21 cellular contexts compared by ENCODE assay signal in genomic region chr1:183484254-183484653, GRCh38. TPM values are rescaled to one million over a fixed set of nuclear protein-coding genes. Genes with fewer than 3 reads are reported as not detected.
DNase-seq lines count a peak whose midpoint lies in the region; ATAC-seq and TF ChIP-seq lines count a peak whose summit lies in the region.
"Had no signal": no experiment of that assay in that cellular context is flagged by ENCODE, and none has a peak within 500 bp of the region (broad histone marks: within the 10 kb centered on the region; RNA-seq: fewer than 3 reads in every experiment).

No MANE protein-coding gene starts in this region.

- H3K36me3 ChIP-seq in mesendoderm (ENCODE audit: control insufficient read depth, insufficient read depth, low read length) (no peaks in the 10 kb centered on the region), ascending aorta (no peaks in the 10 kb centered on the region)

- no peak overlapping the region for H2BK15ac ChIP-seq in mesendoderm (replicated peaks; ENCODE audit: low read depth)

- H4K5ac ChIP-seq in mesendoderm (ENCODE audit: low read length) = no peak overlapping the region

- peaks cover 7% of the 10 kb centered on the region for H3K4me1 ChIP-seq in mesendoderm (ENCODE audit: control insufficient read depth, low read depth, low read length)
- peaks cover 0 to 9% of the 10 kb centered on the region in 2 donors for H3K4me1 ChIP-seq in ascending aorta

- H3K23ac ChIP-seq in mesendoderm (ENCODE audit: low read length) = no peak overlapping the region

- no peaks in the 10 kb centered on the region for H3K27me3 ChIP-seq in mesendoderm (ENCODE audit: insufficient read depth, low read length, poor library complexity)
- H3K27me3 ChIP-seq in ascending aorta = no peaks in the 10 kb centered on the region

- H3K4ac ChIP-seq in mesendoderm (ENCODE audit: low read depth, low read length) = no peak overlapping the region

- H3K27me3 Mint-ChIP-seq in CD14-positive monocyte (ENCODE audit: low read depth in 3 of 3) (no peaks in the 10 kb centered on the region), chondrocyte (ENCODE audit: low read depth) (no peaks in the 10 kb centered on the region)
- H3K27me3 Mint-ChIP-seq: activated CD4-positive, alpha-beta T cell treated with anti-CD3 and anti-CD28 coated beads, Interleukin-2, amount 10 ng/mL, durations not matched to agents 7 days and 5 days; CD4-positive, alpha-beta memory T cell; central memory CD8-positive, alpha-beta T cell had no signal

- H3K79me1 ChIP-seq in mesendoderm (ENCODE audit: low read length) = peaks cover 6% of the 10 kb centered on the region

- H3K4me3 ChIP-seq in mesendoderm (ENCODE audit: low read length) (no peak overlapping the region), ascending aorta (no peak overlapping the region)
- H3K4me3 ChIP-seq: mucosa of descending colon had no signal

- no peak for DNase-seq in CD14-positive monocyte (ENCODE audit: low spot score)
- peak; percentile 46 for DNase-seq in NAMALWA (ENCODE audit: low spot score)
- DNase-seq in chondrocyte (ENCODE audit: low spot score) = no peak
- DNase-seq in mesendoderm = peak; percentile 54
- DNase-seq in NCI-H1417 (lab: John Stamatoyannopoulos, UW) = no peak
- no peak for DNase-seq in ascending aorta (ENCODE audit: low spot score in 2 of 2)
- DNase-seq in DMS153 (lab: John Stamatoyannopoulos, UW) = no peak
- DNase-seq: activated CD4-positive, alpha-beta T cell treated with anti-CD3 and anti-CD28 coated beads, Interleukin-2, amount 10 ng/mL, durations not matched to agents 7 days and 5 days; activated gamma-delta T cell treated with Interleukin-2 at 50 U/mL for 16 hours; CD4-positive, alpha-beta memory T cell; DMS79; effector memory CD4-positive, alpha-beta T cell; left cardiac atrium; mucosa of descending colon; NCI-H1105; NCI-H69; right cardiac atrium; stimulated activated naive CD4-positive, alpha-beta T cell treated with Interleukin-2 at 50 U/mL for 16 hours had no signal

- no peak overlapping the region for H4K8ac ChIP-seq in mesendoderm (ENCODE audit: low read depth, low read length)

- H2BK120ac ChIP-seq in mesendoderm (ENCODE audit: low read depth, low read length) = no peak overlapping the region

- H3K27ac Mint-ChIP-seq in CD14-positive monocyte (no peak overlapping the region), chondrocyte (ENCODE audit: unreplicated experiment) (no peak overlapping the region)
- H3K27ac Mint-ChIP-seq: activated CD4-positive, alpha-beta T cell treated with anti-CD3 and anti-CD28 coated beads, Interleukin-2, amount 10 ng/mL, durations not matched to agents 7 days and 5 days; CD4-positive, alpha-beta memory T cell had no signal

- H3K4me2 ChIP-seq in mesendoderm (ENCODE audit: low read length) = no peak overlapping the region

- no peaks in the 10 kb centered on the region for H3K9me3 Mint-ChIP-seq in CD14-positive monocyte
- no peaks in the 10 kb centered on the region for H3K9me3 Mint-ChIP-seq in chondrocyte (ENCODE audit: low read depth)
- H3K9me3 Mint-ChIP-seq: activated CD4-positive, alpha-beta T cell treated with anti-CD3 and anti-CD28 coated beads, Interleukin-2, amount 10 ng/mL, durations not matched to agents 7 days and 5 days; CD4-positive, alpha-beta memory T cell; central memory CD8-positive, alpha-beta T cell had no signal

- intact Hi-C loops in CD14-positive monocyte (cut with micrococcal nuclease) = no loop called here
- intact Hi-C loops in ascending aorta (cut with DNase I) = no loop called here

- no peaks in the 10 kb centered on the region for H3K9me3 ChIP-seq in ascending aorta
- H3K9me3 ChIP-seq: mucosa of descending colon had no signal

- H3K4me3 Mint-ChIP-seq in CD14-positive monocyte = no peak overlapping the region
- H3K4me3 Mint-ChIP-seq in chondrocyte (ENCODE audit: unreplicated experiment) = no peak overlapping the region
- H3K4me3 Mint-ChIP-seq: activated CD4-positive, alpha-beta T cell treated with anti-CD3 and anti-CD28 coated beads, Interleukin-2, amount 10 ng/mL, durations not matched to agents 7 days and 5 days; CD4-positive, alpha-beta memory T cell; central memory CD8-positive, alpha-beta T cell had no signal

- H2AK5ac ChIP-seq in mesendoderm (ENCODE audit: low read length) = no peak overlapping the region

- H3K4me1 Mint-ChIP-seq in CD14-positive monocyte = peaks cover 58% of the 10 kb centered on the region
- peaks cover 11% of the 10 kb centered on the region for H3K4me1 Mint-ChIP-seq in chondrocyte (ENCODE audit: low read depth)

- peaks cover 59% of the 10 kb centered on the region for H3K79me2 ChIP-seq in mesendoderm (ENCODE audit: control insufficient read depth, insufficient read depth, low read length)

- H3K9ac ChIP-seq in mesendoderm (ENCODE audit: low read length) = no peak overlapping the region

- H3K56ac ChIP-seq in mesendoderm (ENCODE audit: low read length) = no peak overlapping the region

- WGBS in mesendoderm (ENCODE audit: extremely low coverage, insufficient coverage, low lambda C conversion rate) = no CpG with 5 or more reads among the region's 1 CpG

- peak; percentile 26 for TF ChIP-seq CTCF in CD14-positive monocyte (IDR thresholded peaks at IDR 0.05)
- TF ChIP-seq CTCF in chondrocyte (IDR thresholded peaks at IDR 0.05) = peak; percentile 69
- no peak for TF ChIP-seq CTCF in ascending aorta (IDR thresholded peaks at IDR 0.05)

- H3K36me3 Mint-ChIP-seq in CD14-positive monocyte (peaks cover 0 to 13% of the 10 kb centered on the region in 2 donors), chondrocyte (ENCODE audit: low read depth) (no peaks in the 10 kb centered on the region)

- H3K18ac ChIP-seq in mesendoderm (ENCODE audit: low read length) = no peak overlapping the region

- no peak for ATAC-seq in HG02678 (IDR thresholded peaks at IDR 0.05; ENCODE audit: unreplicated experiment)
- ATAC-seq: left cardiac atrium, mucosa of descending colon, Panc1, right cardiac atrium had no signal

- H3K27ac ChIP-seq in mesendoderm (ENCODE audit: low read depth, low read length) = no peak overlapping the region
- H3K27ac ChIP-seq in ascending aorta = no peak overlapping the region

- no peak overlapping the region for H2BK5ac ChIP-seq in mesendoderm (ENCODE audit: low read length)

RNA-seq across cellular contexts. Expression of gene SMG7, which starts 12.0 kb away (rescaled TPM):
- polyA plus RNA-seq in CD14-positive monocyte = 10 to 100 TPM; 11.5 to 19.4 TPM
- total RNA-seq in chondrocyte (44.7 to 49.9 TPM (median 49.4 TPM) in 3 replicates), ascending aorta (26.4 TPM)
- 39.7 TPM for polyA plus RNA-seq in mesendoderm (2013, experiment 1 of 2)
- polyA plus RNA-seq in mesendoderm (2013, experiment 2 of 2) = 39.7 TPM

Comparison
In these comparisons a context has a peak if more than half of its experiments do, and no peak if none do; other contexts are left out.
1. DNase-seq: peak in NAMALWA (single experiment) and mesendoderm (single experiment); none in CD14-positive monocyte (single experiment), chondrocyte (single experiment), NCI-H1417 (0 of 3), ascending aorta (0 of 2) and DMS153 (single experiment).
2. CTCF ChIP-seq: peak in CD14-positive monocyte (single experiment) and chondrocyte (single experiment); none in ascending aorta (0 of 3).